1 cellular context compared by ENCODE assay signal in the genomic region with DNA sequence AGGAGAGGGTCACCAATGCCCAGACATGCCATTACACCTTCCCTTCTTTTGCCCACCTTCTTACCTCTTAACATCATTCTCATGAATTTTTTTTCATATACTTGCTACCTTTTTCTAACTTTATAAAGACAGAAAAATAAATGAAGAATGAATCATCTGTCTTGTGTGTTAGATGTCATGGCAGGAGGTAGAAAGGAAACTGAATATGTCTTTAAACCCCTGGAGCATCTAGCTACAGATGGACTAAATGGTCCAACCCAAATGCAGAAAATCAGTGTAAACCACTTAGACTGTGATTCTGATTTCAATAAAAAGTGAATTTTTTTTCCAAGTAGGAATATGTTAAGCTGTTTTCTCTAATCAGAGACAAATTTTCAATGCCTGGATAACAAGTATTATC.
TF ChIP-seq lines count a peak whose summit lies in the region.

No MANE protein-coding gene starts in this region.

TF ChIP-seq in HepG2, 621 proteins besides CTCF, POLR2A, EP300 and RAD21 (continued from another document):
- no peak for TF ChIP-seq TFE3 (CRISPR knock-in tag; IDR thresholded peaks at IDR 0.05)
- TF ChIP-seq CBX5 (CRISPR knock-in tag; IDR thresholded peaks at IDR 0.05; ENCODE audit: borderline replicate concordance): no peak
- no peak for TF ChIP-seq YY1 (IDR thresholded peaks at IDR 0.05; ENCODE audit: insufficient read depth, insufficient replicate concordance, low read depth, low read length)
- no peak for TF ChIP-seq ATRX (CRISPR knock-in tag; IDR thresholded peaks at IDR 0.05; ENCODE audit: borderline replicate concordance)
- TF ChIP-seq BCLAF1 (IDR thresholded peaks at IDR 0.05): no peak
- TF ChIP-seq KMT2B (CRISPR knock-in tag; IDR thresholded peaks at IDR 0.05): no peak
- no peak for TF ChIP-seq ZSCAN25 (CRISPR knock-in tag; IDR thresholded peaks at IDR 0.05)
- TF ChIP-seq MTF1 (CRISPR knock-in tag; IDR thresholded peaks at IDR 0.05): no peak
- TF ChIP-seq RBAK (CRISPR knock-in tag; IDR thresholded peaks at IDR 0.05): no peak
